ENCODE assay signal across 1 cellular context in genomic region chr14:91417983-91418386, GRCh38.
TF ChIP-seq lines count a peak whose summit lies in the region.

No MANE protein-coding gene starts in this region.

TF ChIP-seq in H1, 55 proteins besides CTCF, POLR2A, EP300 and RAD21 (continued from another document):
- TF ChIP-seq BCL11A (IDR thresholded peaks at IDR 0.05; ENCODE audit: low read depth in 2 of 2, low read length in 2 of 2) = no peak
- TF ChIP-seq RNF2 (IDR thresholded peaks at IDR 0.05; ENCODE audit: borderline replicate concordance, low read depth, low read length, missing control alignments, poor library complexity, severe bottlenecking) = peak; percentile 52
- peak; percentile 9; the same call in 1 of the 2 replicates for TF ChIP-seq TAF1 (IDR thresholded peaks at IDR 0.05; ENCODE audit: low read depth, low read length)
- peak; percentile 97 for TF ChIP-seq MAX (IDR thresholded peaks at IDR 0.05)
- no peak for TF ChIP-seq KDM5A (IDR thresholded peaks at IDR 0.05; ENCODE audit: low read length)
